24 cellular contexts compared by ENCODE assay signal in the genomic region with DNA sequence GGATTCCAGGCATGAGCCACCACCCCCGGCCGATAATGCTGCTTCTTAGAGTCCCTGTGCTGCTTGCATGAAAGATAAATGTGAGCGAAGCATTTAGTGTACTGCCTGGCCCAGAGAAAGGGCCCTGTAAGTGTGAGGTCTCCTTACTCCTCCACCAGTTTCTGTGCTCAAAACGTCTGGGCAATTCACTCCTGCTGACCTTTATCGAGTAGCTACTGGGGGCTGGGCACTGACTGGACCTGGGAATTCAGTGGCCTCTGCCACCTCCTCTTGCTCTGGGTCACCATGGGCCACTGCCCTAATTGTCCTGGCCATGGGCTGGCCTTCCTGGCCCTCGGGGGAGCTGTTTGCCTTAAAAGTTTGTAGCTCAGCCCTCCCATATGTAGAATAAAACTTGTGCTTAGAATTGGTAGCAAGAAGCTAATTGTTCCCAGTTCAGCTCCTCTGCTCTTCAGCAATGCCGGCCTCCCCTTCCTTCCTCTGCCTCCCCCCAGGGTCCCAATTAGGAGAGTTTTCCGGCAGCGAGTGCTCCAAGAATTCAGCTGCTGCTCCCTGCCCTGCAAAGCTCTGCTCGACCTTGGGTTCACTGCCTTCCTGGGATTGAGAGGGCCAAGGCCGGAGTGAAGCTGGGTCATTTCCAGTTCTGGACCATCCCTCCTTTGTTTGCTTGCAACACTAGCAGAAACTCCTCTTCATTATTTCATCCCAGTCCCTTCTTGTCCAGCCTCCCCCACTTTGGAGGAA.
DNase-seq lines count a peak whose midpoint lies in the region; ATAC-seq and TF ChIP-seq lines count a peak whose summit lies in the region.
"Had no signal": no experiment of that assay in that cellular context is flagged by ENCODE, and none has a peak within 500 bp of the region (broad histone marks: within the 10 kb centered on the region; RNA-seq: fewer than 3 reads in every experiment).

No MANE protein-coding gene starts in this region.

- TF ChIP-seq POLR2A in right lobe of liver (IDR thresholded peaks at IDR 0.05) (no peak), tibial nerve (IDR thresholded peaks at IDR 0.05) (no peak)

- ATAC-seq in Right ventricle myocardium inferior (no peak), right lobe of liver (peak in 3 of 4 donors; percentile 27 to 77 (median 58))
- ATAC-seq: activated CD4-positive, alpha-beta T cell treated with anti-CD3 and anti-CD28 coated beads for 36 hours; natural killer cell; psoas muscle had no signal

- H3K27me3 ChIP-seq in right lobe of liver, result no peaks in the 10 kb centered on the region
- no peaks in the 10 kb centered on the region for H3K27me3 ChIP-seq in tibial nerve
- H3K27me3 ChIP-seq: dorsolateral prefrontal cortex, tibial artery had no signal

- 33% methylated on average over 6 of the region's 11 CpGs for WGBS in right lobe of liver (ENCODE audit: insufficient coverage, low coverage, low lambda C conversion rate, missing lambda C conversion rate)
- WGBS in tibial nerve, 2 donors, result 14 to 26% methylated on average over 9 to 11 of the region's 11 CpGs

- peak; percentile 26 for DNase-seq in Right ventricle myocardium inferior (ENCODE audit: missing footprints)
- DNase-seq in cardiac septum (ENCODE audit: low spot score), result no peak
- DNase-seq in right lobe of liver, result peak in 1 of 3 donors; percentile 44
- DNase-seq in posterior vena cava (ENCODE audit: low spot score), result peak; percentile 49
- DNase-seq in NCI-H2029 treated with DMSO at 0.1 percent for 48 hours (lab: John Stamatoyannopoulos, UW), result no peak
- DNase-seq in SKM-1 treated with dmso at 0.1 percent for 144 hours (lab: John Stamatoyannopoulos, UW; ENCODE audit: unreplicated experiment), result no peak
- DNase-seq in tibial nerve (ENCODE audit: low spot score in 2 of 2), result no peak
- no peak for DNase-seq in NCI-H2196 (lab: John Stamatoyannopoulos, UW; ENCODE audit: unreplicated experiment)
- DNase-seq: activated CD4-positive, alpha-beta T cell treated with anti-CD3 and anti-CD28 coated beads for 36 hours; activated effector memory CD4-positive, alpha-beta T cell treated with anti-CD3 and anti-CD28 coated beads, Interleukin-2, amount 50 U/mL, for 16 hours; activated naive CD8-positive, alpha-beta T cell treated with anti-CD3 and anti-CD28 coated beads, Interleukin-2, amount 10 ng/mL, durations not matched to agents 7 days and 5 days; CD4-positive, alpha-beta T cell; dorsolateral prefrontal cortex; IMR-90; left cardiac atrium; natural killer cell; NCI-H1105 treated with DMSO at 0.1 percent for 48 hours; NCI-H2081 treated with DMSO at 0.1 percent for 48 hours; NCI-H446; NCI-H82; psoas muscle; SHP77 treated with DMSO at 0.1 percent for 48 hours; tibial artery had no signal

- H3K36me3 ChIP-seq in right lobe of liver (no peaks in the 10 kb centered on the region), tibial nerve (peaks cover 0 to 15% (median 0%) of the 10 kb centered on the region in 3 donors)
- H3K36me3 ChIP-seq: tibial artery had no signal

- H3K4me3 ChIP-seq in right lobe of liver (no peak overlapping the region), tibial nerve (no peak overlapping the region)
- H3K4me3 ChIP-seq: dorsolateral prefrontal cortex, psoas muscle, tibial artery had no signal

- H3K4me1 ChIP-seq in right lobe of liver, result no peaks in the 10 kb centered on the region
- peaks cover 0 to 16% (median 8%) of the 10 kb centered on the region in 4 donors for H3K4me1 ChIP-seq in tibial nerve
- H3K4me1 ChIP-seq: psoas muscle, tibial artery had no signal

- H3K9me3 ChIP-seq in right lobe of liver, result no peaks in the 10 kb centered on the region
- no peaks in the 10 kb centered on the region for H3K9me3 ChIP-seq in tibial nerve
- H3K9me3 ChIP-seq: psoas muscle, tibial artery had no signal

- H3K27ac ChIP-seq in right lobe of liver (no peak overlapping the region), tibial nerve (peak overlapping the region in 2 of 4 donors; percentile 54 to 64)
- H3K27ac ChIP-seq: 22Rv1, psoas muscle, tibial artery had no signal

- TF ChIP-seq EP300 in tibial nerve (IDR thresholded peaks at IDR 0.05), result no peak

- intact Hi-C loops in Right ventricle myocardium inferior (cut with DNase I), result no loop called here
- intact Hi-C loops in cardiac septum (cut with DNase I), result no loop called here
- intact Hi-C loops in right lobe of liver (cut with DNase I), result no loop called here
- intact Hi-C loops in posterior vena cava (cut with DNase I), result no loop called here

- TF ChIP-seq CTCF in right lobe of liver (IDR thresholded peaks at IDR 0.05) (no peak), tibial nerve (IDR thresholded peaks at IDR 0.05) (no peak)

Comparison
In these comparisons a context has a peak if more than half of its experiments do, and no peak if none do; other contexts are left out.
1. DNase-seq: peak in Right ventricle myocardium inferior (single experiment) and posterior vena cava (single experiment); none in cardiac septum (single experiment), NCI-H2029 treated with DMSO at 0.1 percent for 48 hours (single experiment), SKM-1 treated with dmso at 0.1 percent for 144 hours (single experiment), tibial nerve (0 of 2) and NCI-H2196 (single experiment).